In the genomic region with DNA sequence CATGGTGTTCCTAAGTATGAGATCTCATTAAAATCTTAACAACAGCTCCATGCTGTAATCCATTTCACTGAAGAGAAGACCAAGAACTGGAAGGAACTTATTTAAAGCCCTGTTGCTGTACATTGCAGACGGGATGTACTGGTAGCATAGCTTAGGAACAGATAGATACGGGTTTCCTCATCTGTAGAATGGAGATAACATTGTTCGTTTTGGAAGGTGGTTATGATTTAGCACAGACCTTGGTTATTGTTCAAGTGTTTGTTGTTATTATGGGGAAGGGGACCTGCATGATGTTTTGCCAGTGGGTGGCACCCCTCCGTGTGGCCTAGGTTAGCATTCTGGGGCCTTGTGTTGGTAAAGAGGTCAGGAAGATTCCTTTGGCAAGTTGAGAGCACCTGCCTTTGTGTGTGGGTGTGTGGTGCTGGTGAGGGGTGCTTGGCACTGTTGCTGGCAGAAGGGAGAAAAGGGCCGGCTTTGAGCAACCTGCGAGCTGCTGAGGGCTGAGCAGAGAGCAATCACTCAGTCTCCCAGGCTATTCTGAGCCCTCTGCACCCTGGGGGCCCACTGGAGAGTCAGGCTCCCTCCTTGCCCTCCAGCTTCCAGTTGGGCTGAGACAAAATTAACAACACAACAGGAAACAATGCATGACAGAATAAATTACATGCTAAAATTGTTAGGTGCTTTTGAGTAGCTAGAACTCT, we compare ENCODE assay signal across 8 cellular contexts. TPM values are rescaled to one million over a fixed set of nuclear protein-coding genes. Genes with fewer than 3 reads are reported as not detected.
DNase-seq lines count a peak whose midpoint lies in the region; ATAC-seq and TF ChIP-seq lines count a peak whose summit lies in the region.

No MANE protein-coding gene starts in this region.

- peak overlapping the region; percentile 100 for H3K4me2 ChIP-seq in GM23338

- peak overlapping the region; percentile 98; the same call in 1 of the 2 replicates for H3K4me3 ChIP-seq in GM23338
- peak overlapping the region; percentile 85 for H3K4me3 ChIP-seq in WI38 (ENCODE audit: low read depth, low read length)
- peak overlapping the region; percentile 85 to 99 for H3K4me3 ChIP-seq in foreskin fibroblast (ENCODE audit: low read depth in 1 of 2, low read length in 2 of 2)
- H3K4me3 ChIP-seq in skeletal muscle tissue (ENCODE audit: low read length in 3 of 3), result peak overlapping the region; percentile 90 to 94 (median 93)

- H3K27ac ChIP-seq in GM23338 (ENCODE audit: low read depth), result no peak overlapping the region; the same call in 1 of the 2 replicates
- peak overlapping the region; percentile 96 for H3K27ac ChIP-seq in skeletal muscle tissue (ENCODE audit: low read depth, low read length)

- H3K9me2 ChIP-seq in GM23338 (ENCODE audit: insufficient read depth), result peaks cover 4% of the 10 kb centered on the region; the same call in 1 of the 2 replicates

- peaks cover 29% of the 10 kb centered on the region for H3K4me1 Mint-ChIP-seq in GM23338

- H3K9me3 ChIP-seq in skeletal muscle tissue (ENCODE audit: control insufficient read depth in 3 of 3, low read length in 3 of 3), result no peaks in the 10 kb centered on the region

- peak overlapping the region; percentile 85 to 96 (median 96) for H3K9ac ChIP-seq in skeletal muscle tissue (ENCODE audit: low read depth in 1 of 3, low read length in 3 of 3)

- peaks cover 17% of the 10 kb centered on the region for H4K20me1 ChIP-seq in GM23338 (replicated peaks; ENCODE audit: insufficient read depth)

- DNase-seq in GM23338 (ENCODE audit: low spot score) (no peak), foreskin fibroblast (peak in 1 of 2 donors; percentile 12), NCI-H748 treated with DMSO at 0.1 percent for 48 hours (lab: John Stamatoyannopoulos, UW) (no peak), EL (no peak), NCI-H2196 (lab: John Stamatoyannopoulos, UW; ENCODE audit: unreplicated experiment) (no peak)

- H3K36me3 ChIP-seq in GM23338 (ENCODE audit: insufficient read depth) (peaks cover 23% of the 10 kb centered on the region), skeletal muscle tissue (ENCODE audit: control insufficient read depth in 3 of 3, insufficient read depth in 3 of 3, low read length in 3 of 3) (peaks cover 31 to 44% (median 36%) of the 10 kb centered on the region in 3 donors)

- H3K27me3 Mint-ChIP-seq in GM23338 (ENCODE audit: insufficient read depth, low read depth, poor library complexity), result peaks cover 18% of the 10 kb centered on the region

- H3K9me3 Mint-ChIP-seq in GM23338, result peaks cover 21% of the 10 kb centered on the region

- H3K79me2 ChIP-seq in GM23338 (replicated peaks; ENCODE audit: insufficient read depth), result peaks cover 37% of the 10 kb centered on the region

- TF ChIP-seq CTCF in GM23338 (conservative IDR thresholded peaks at IDR 0.05; ENCODE audit: low read depth in 2 of 2) (no peak), WI38 (IDR thresholded peaks at IDR 0.05; ENCODE audit: low read depth, low read length) (no peak), foreskin fibroblast (IDR thresholded peaks at IDR 0.05; ENCODE audit: low read depth, low read length) (no peak)

- peak overlapping the region; percentile 97 for H3K4me3 Mint-ChIP-seq in GM23338

- peaks cover 23% of the 10 kb centered on the region; the same call in 1 of the 2 replicates for H3F3A ChIP-seq in GM23338 (replicated peaks; ENCODE audit: low read depth)

- no peak overlapping the region for H2AFZ ChIP-seq in GM23338

- H3K27me3 ChIP-seq in GM23338 (ENCODE audit: insufficient read depth), result peaks cover 16% of the 10 kb centered on the region
- no peaks in the 10 kb centered on the region for H3K27me3 ChIP-seq in skeletal muscle tissue (ENCODE audit: control insufficient read depth in 3 of 3, insufficient read depth in 3 of 3, low read length in 3 of 3)

- peaks cover 41% of the 10 kb centered on the region for H3K36me3 Mint-ChIP-seq in GM23338 (ENCODE audit: low read depth)

- H3K27ac Mint-ChIP-seq in GM23338, result peak overlapping the region; percentile 37

- H3K4me1 ChIP-seq in GM23338 (ENCODE audit: insufficient read depth) (peaks cover 27% of the 10 kb centered on the region), skeletal muscle tissue (ENCODE audit: control insufficient read depth in 3 of 3, insufficient read depth in 3 of 3, low read length in 3 of 3) (peaks cover 38 to 49% (median 46%) of the 10 kb centered on the region in 3 donors)

- ATAC-seq in GM23338 (peak; percentile 22), GM19397 (IDR thresholded peaks at IDR 0.05; ENCODE audit: unreplicated experiment) (no peak)

TF ChIP-seq in GM23338, 12 proteins besides CTCF, POLR2A, EP300 and RAD21 (continues in another document):
- TF ChIP-seq, protein P1, sequence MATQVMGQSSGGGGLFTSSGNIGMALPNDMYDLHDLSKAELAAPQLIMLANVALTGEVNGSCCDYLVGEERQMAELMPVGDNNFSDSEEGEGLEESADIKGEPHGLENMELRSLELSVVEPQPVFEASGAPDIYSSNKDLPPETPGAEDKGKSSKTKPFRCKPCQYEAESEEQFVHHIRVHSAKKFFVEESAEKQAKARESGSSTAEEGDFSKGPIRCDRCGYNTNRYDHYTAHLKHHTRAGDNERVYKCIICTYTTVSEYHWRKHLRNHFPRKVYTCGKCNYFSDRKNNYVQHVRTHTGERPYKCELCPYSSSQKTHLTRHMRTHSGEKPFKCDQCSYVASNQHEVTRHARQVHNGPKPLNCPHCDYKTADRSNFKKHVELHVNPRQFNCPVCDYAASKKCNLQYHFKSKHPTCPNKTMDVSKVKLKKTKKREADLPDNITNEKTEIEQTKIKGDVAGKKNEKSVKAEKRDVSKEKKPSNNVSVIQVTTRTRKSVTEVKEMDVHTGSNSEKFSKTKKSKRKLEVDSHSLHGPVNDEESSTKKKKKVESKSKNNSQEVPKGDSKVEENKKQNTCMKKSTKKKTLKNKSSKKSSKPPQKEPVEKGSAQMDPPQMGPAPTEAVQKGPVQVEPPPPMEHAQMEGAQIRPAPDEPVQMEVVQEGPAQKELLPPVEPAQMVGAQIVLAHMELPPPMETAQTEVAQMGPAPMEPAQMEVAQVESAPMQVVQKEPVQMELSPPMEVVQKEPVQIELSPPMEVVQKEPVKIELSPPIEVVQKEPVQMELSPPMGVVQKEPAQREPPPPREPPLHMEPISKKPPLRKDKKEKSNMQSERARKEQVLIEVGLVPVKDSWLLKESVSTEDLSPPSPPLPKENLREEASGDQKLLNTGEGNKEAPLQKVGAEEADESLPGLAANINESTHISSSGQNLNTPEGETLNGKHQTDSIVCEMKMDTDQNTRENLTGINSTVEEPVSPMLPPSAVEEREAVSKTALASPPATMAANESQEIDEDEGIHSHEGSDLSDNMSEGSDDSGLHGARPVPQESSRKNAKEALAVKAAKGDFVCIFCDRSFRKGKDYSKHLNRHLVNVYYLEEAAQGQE (IDR thresholded peaks at IDR 0.05; ENCODE audit: unreplicated experiment), result no peak
- TF ChIP-seq, protein P2, sequence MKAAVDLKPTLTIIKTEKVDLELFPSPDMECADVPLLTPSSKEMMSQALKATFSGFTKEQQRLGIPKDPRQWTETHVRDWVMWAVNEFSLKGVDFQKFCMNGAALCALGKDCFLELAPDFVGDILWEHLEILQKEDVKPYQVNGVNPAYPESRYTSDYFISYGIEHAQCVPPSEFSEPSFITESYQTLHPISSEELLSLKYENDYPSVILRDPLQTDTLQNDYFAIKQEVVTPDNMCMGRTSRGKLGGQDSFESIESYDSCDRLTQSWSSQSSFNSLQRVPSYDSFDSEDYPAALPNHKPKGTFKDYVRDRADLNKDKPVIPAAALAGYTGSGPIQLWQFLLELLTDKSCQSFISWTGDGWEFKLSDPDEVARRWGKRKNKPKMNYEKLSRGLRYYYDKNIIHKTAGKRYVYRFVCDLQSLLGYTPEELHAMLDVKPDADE (IDR thresholded peaks at IDR 0.05), result no peak
- TF ChIP-seq JUNB (IDR thresholded peaks at IDR 0.05; ENCODE audit: unreplicated experiment) (no peak), NANOG (IDR thresholded peaks at IDR 0.05; ENCODE audit: borderline replicate concordance) (no peak), ZNF331 (CRISPR knock-in tag; IDR thresholded peaks at IDR 0.05; ENCODE audit: low read depth) (no peak), ZNF114 (CRISPR knock-in tag; IDR thresholded peaks at IDR 0.05) (no peak), STAT1 (IDR thresholded peaks at IDR 0.05; ENCODE audit: unreplicated experiment) (no peak)

RNA-seq across cellular contexts. Expression of a gene that starts 2.3 kb away (rescaled TPM):
- total RNA-seq in GM23338 (2014; rRNA removed; shearing (Covaris generic)), result 36.5 and 45.2 TPM in 2 replicates
- polyA plus RNA-seq in GM23338 (2016; fragmentation: Nextera tagmentation; extraction: Ambion mirVana), result 8.8 and 10.1 TPM in 2 replicates
- 35.0 TPM for total RNA-seq in skeletal muscle tissue

RNA-seq across cellular contexts. Expression of a gene that starts 14.1 kb away (rescaled TPM):
- total RNA-seq in GM23338 (2014; rRNA removed; shearing (Covaris generic)), result 39.2 and 50.0 TPM in 2 replicates
- 81.5 and 82.3 TPM in 2 replicates for polyA plus RNA-seq in GM23338 (2016; fragmentation: Nextera tagmentation; extraction: Ambion mirVana)
- total RNA-seq in skeletal muscle tissue, result 35.0 TPM

RNA-seq across cellular contexts. Expression of a gene that starts 19.5 kb away (rescaled TPM):
- total RNA-seq in GM23338 (2014; rRNA removed; shearing (Covaris generic)), result 10.4 and 13.4 TPM in 2 replicates
- polyA plus RNA-seq in GM23338 (2016; fragmentation: Nextera tagmentation; extraction: Ambion mirVana), result 18.5 and 19.1 TPM in 2 replicates
- total RNA-seq in skeletal muscle tissue, result 9.4 TPM

RNA-seq across cellular contexts. Expression of a gene that starts 20.1 kb away (rescaled TPM):
- 71.0 and 92.8 TPM in 2 replicates for total RNA-seq in GM23338 (2014; rRNA removed; shearing (Covaris generic))
- polyA plus RNA-seq in GM23338 (2016; fragmentation: Nextera tagmentation; extraction: Ambion mirVana), result 66.0 and 66.2 TPM in 2 replicates
- 12.5 TPM for total RNA-seq in skeletal muscle tissue

RNA-seq across cellular contexts. Expression of a gene that starts 34.9 kb away (rescaled TPM):
- total RNA-seq in GM23338 (2014; rRNA removed; shearing (Covaris generic)), result 7.5 and 10.0 TPM in 2 replicates
- polyA plus RNA-seq in GM23338 (2016; fragmentation: Nextera tagmentation; extraction: Ambion mirVana), result 9.8 and 10.4 TPM in 2 replicates
- 0.52 TPM for total RNA-seq in skeletal muscle tissue
